ENCODE assay signal across 2 cellular contexts in genomic region chr6:104612541-104612940, GRCh38.
TF ChIP-seq lines count a peak whose summit lies in the region.

No MANE protein-coding gene starts in this region.

TF ChIP-seq in HepG2, 621 proteins besides CTCF, POLR2A, EP300 and RAD21:
- TF ChIP-seq USF2 (IDR thresholded peaks at IDR 0.05; ENCODE audit: low read depth, low read length): peak; percentile 72
- no peak for TF ChIP-seq USF2 (CRISPR knock-in tag; IDR thresholded peaks at IDR 0.05; ENCODE audit: borderline replicate concordance)
- peak; percentile 83 for TF ChIP-seq RAD51 (IDR thresholded peaks at IDR 0.05; ENCODE audit: borderline replicate concordance)
- no peak for TF ChIP-seq ZNF746 (CRISPR knock-in tag; IDR thresholded peaks at IDR 0.05)

TF ChIP-seq in GM12878, 131 proteins besides CTCF, POLR2A, EP300 and RAD21 (continued from another document):
- TF ChIP-seq BCLAF1 (IDR thresholded peaks at IDR 0.05): no peak
- no peak for TF ChIP-seq HDGF (IDR thresholded peaks at IDR 0.05)
- TF ChIP-seq ZNF207 (IDR thresholded peaks at IDR 0.05; ENCODE audit: borderline replicate concordance): no peak
- TF ChIP-seq NRF1 (conservative IDR thresholded peaks at IDR 0.05; ENCODE audit: low read depth, low read length): no peak
- TF ChIP-seq ZSCAN29 (IDR thresholded peaks at IDR 0.05): no peak
- TF ChIP-seq E2F8 (IDR thresholded peaks at IDR 0.05; ENCODE audit: low read depth, partially characterized antibody): no peak
- TF ChIP-seq MTA2 (IDR thresholded peaks at IDR 0.05; ENCODE audit: low read depth): no peak
- peak in 1 of 2 experiments; percentile 23; a peak in 1 of 4 replicates for TF ChIP-seq BHLHE40 (IDR thresholded peaks at IDR 0.05; ENCODE audit: borderline replicate concordance in 1 of 2, low read depth in 2 of 2, low read length in 1 of 2)
- no peak for TF ChIP-seq IKZF1 (conservative IDR thresholded peaks at IDR 0.05)
